Comparison of ENCODE assay signal across 11 cellular contexts in genomic region chr15:67606742-67607141, GRCh38.
"Had no signal": no experiment of that assay in that cellular context is flagged by ENCODE, and none has a peak within 500 bp of the region (broad histone marks: within the 10 kb centered on the region; RNA-seq: fewer than 3 reads in every experiment).

No MANE protein-coding gene starts in this region.

- H3K27me3 Mint-ChIP-seq: IgD-negative memory B cell had no signal

- H3K4me2 ChIP-seq: KMS-11 had no signal

- H3K36me3 ChIP-seq: HAP-1 had no signal

- DNase-seq: GM23248, GOT3, H7, HFFc6, KBM-7 had no signal

- H3K27ac Mint-ChIP-seq: HFFc6, IgD-negative memory B cell had no signal

- H3K4me3 ChIP-seq: GM23248, HAP-1 had no signal

- H3K27ac ChIP-seq: GM23248, HL-60, KMS-11 had no signal

- H3K9ac ChIP-seq: GM23248, KMS-11 had no signal

- ATAC-seq: HCT116, HepG2 had no signal

- H2AFZ ChIP-seq: GM23248 had no signal

- H3K4me3 Mint-ChIP-seq: HFFc6, IgD-negative memory B cell had no signal

- H3K9me3 Mint-ChIP-seq: HFFc6, IgD-negative memory B cell had no signal

- H3K9me3 ChIP-seq: HAP-1 had no signal

- FAIRE-seq: HepG2 had no signal
